In genomic region chr4:134215636-134216340, GRCh38 we compare ENCODE assay signal across 22 cellular contexts. TPM values are rescaled to one million over a fixed set of nuclear protein-coding genes. Genes with fewer than 3 reads are reported as not detected.
"Had no signal": no experiment of that assay in that cellular context is flagged by ENCODE, and none has a peak within 500 bp of the region (broad histone marks: within the 10 kb centered on the region; RNA-seq: fewer than 3 reads in every experiment).

No MANE protein-coding gene starts in this region.

- H3K4me1 ChIP-seq: body of pancreas, heart right ventricle, parathyroid adenoma, right lobe of liver, stomach had no signal

- H3K4me3 Mint-ChIP-seq: activated CD4-positive, alpha-beta T cell treated with anti-CD3 and anti-CD28 coated beads for 36 hours; activated naive CD8-positive, alpha-beta T cell; activated T-helper 1 cell treated with anti-CD3 and anti-CD28 coated beads, Interleukin-12 subunit alpha, Interleukin-12 subunit beta, Interleukin-2, Interleukin-4 antibody, amounts not matched to agents 30 ng/mL and 10 ng/mL and 1 ng/mL, durations not matched to agents 14 hours and 24 hours and 36 hours; immature natural killer cell; memory B cell; natural killer cell; type B pancreatic cell; WTC11 had no signal

- H3K27me3 Mint-ChIP-seq: activated CD4-positive, alpha-beta T cell treated with anti-CD3 and anti-CD28 coated beads for 36 hours; activated naive CD8-positive, alpha-beta T cell; memory B cell; type B pancreatic cell had no signal

- H3K36me3 ChIP-seq: heart right ventricle, right lobe of liver, stomach had no signal

- H3K4me3 ChIP-seq: body of pancreas, coronary artery, heart right ventricle, right lobe of liver, stomach had no signal

- H3K27ac Mint-ChIP-seq: activated CD4-positive, alpha-beta T cell treated with anti-CD3 and anti-CD28 coated beads for 36 hours; activated naive CD8-positive, alpha-beta T cell; activated T-helper 1 cell treated with anti-CD3 and anti-CD28 coated beads, Interleukin-12 subunit alpha, Interleukin-12 subunit beta, Interleukin-2, Interleukin-4 antibody, amounts not matched to agents 30 ng/mL and 10 ng/mL and 1 ng/mL, durations not matched to agents 14 hours and 24 hours and 36 hours; immature natural killer cell; memory B cell; natural killer cell; type B pancreatic cell; WTC11 had no signal

- H3K9me3 Mint-ChIP-seq: activated T-helper 1 cell treated with anti-CD3 and anti-CD28 coated beads, Interleukin-12 subunit alpha, Interleukin-12 subunit beta, Interleukin-2, Interleukin-4 antibody, amounts not matched to agents 30 ng/mL and 10 ng/mL and 1 ng/mL, durations not matched to agents 14 hours and 24 hours and 36 hours had no signal

- H3K36me3 Mint-ChIP-seq: activated naive CD8-positive, alpha-beta T cell; immature natural killer cell; memory B cell; type B pancreatic cell had no signal

- H3K27me3 ChIP-seq: body of pancreas, heart right ventricle, right lobe of liver, stomach had no signal

- ATAC-seq: activated CD4-positive, alpha-beta T cell treated with anti-CD3 and anti-CD28 coated beads for 36 hours; body of pancreas; esophagus mucosa; natural killer cell; right lobe of liver; WTC11 had no signal

- H3K9me3 ChIP-seq: body of pancreas, right lobe of liver, stomach had no signal

- H3K27ac ChIP-seq: body of pancreas, coronary artery, heart right ventricle, parathyroid adenoma, right lobe of liver, stomach had no signal

- H3K4me1 Mint-ChIP-seq: activated CD4-positive, alpha-beta T cell treated with anti-CD3 and anti-CD28 coated beads for 36 hours; immature natural killer cell; memory B cell; natural killer cell had no signal

- DNase-seq: activated CD4-positive, alpha-beta T cell treated with anti-CD3 and anti-CD28 coated beads for 36 hours; activated CD4-positive, alpha-beta T cell treated with anti-CD3 and anti-CD28 coated beads, Interleukin-2, amount 50 U/mL, for 48 hours; activated gamma-delta T cell treated with Interleukin-2 at 50 U/mL for 16 hours; activated T-cell treated with anti-CD3 and anti-CD28 coated beads for 4 hours; body of pancreas; central memory CD4-positive, alpha-beta T cell; heart right ventricle; immature natural killer cell; natural killer cell; right lobe of liver; small intestine; stimulated activated CD4-positive, alpha-beta T cell treated with anti-CD3 and anti-CD28 coated beads, Interleukin-4, amount 100 ng/mL, for 1 hour; stomach; T-helper 2 cell had no signal

RNA-seq across cellular contexts. Expression of gene PABPC4L, which starts 14.2 kb away (rescaled TPM):
- total RNA-seq: activated CD4-positive, alpha-beta T cell treated with anti-CD3 and anti-CD28 coated beads for 36 hours; activated T-helper 1 cell treated with anti-CD3 and anti-CD28 coated beads, Interleukin-12 subunit alpha, Interleukin-12 subunit beta, Interleukin-2, Interleukin-4 antibody, amounts not matched to agents 30 ng/mL and 10 ng/mL and 1 ng/mL, durations not matched to agents 14 hours and 24 hours and 36 hours; natural killer cell had no signal
